ENCODE assay signal across 11 cellular contexts in the genomic region with DNA sequence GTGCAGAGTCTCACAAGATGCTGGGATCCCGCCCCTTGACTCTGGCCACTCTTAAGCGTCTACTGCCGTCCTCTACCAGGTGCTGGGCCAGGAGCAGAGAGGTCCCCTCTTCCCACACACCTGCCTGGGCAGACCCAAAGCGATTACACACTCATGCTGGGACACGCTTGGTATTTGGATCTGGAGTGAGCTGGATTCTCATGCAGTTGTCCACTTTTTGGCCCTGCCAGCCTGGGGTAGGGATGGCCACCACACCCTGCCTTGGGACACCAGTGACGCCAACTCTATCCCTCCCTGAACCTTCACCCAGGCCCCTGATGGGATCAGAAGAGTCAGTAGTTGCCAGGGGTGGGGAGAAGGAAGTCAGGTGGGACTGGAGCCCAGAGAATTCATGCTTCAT. TPM values are rescaled to one million over a fixed set of nuclear protein-coding genes. Genes with fewer than 3 reads are reported as not detected.
DNase-seq lines count a peak whose midpoint lies in the region; ATAC-seq and TF ChIP-seq lines count a peak whose summit lies in the region.
"Had no signal": no experiment of that assay in that cellular context is flagged by ENCODE, and none has a peak within 500 bp of the region (broad histone marks: within the 10 kb centered on the region; RNA-seq: fewer than 3 reads in every experiment).

No MANE protein-coding gene starts in this region.

- peak overlapping the region; percentile 58 for H3K4me3 Mint-ChIP-seq in activated CD8-positive, alpha-beta T cell treated with anti-CD3 and anti-CD28 coated beads for 36 hours

- H3K4me3 ChIP-seq in heart right ventricle (no peak overlapping the region), uterus (no peak overlapping the region)
- H3K4me3 ChIP-seq: hepatocyte, lung had no signal

- TF ChIP-seq CTCF in heart right ventricle (IDR thresholded peaks at IDR 0.05) (no peak), uterus (IDR thresholded peaks at IDR 0.05) (no peak)
- TF ChIP-seq CTCF in activated CD8-positive, alpha-beta T cell treated with anti-CD3 and anti-CD28 coated beads for 36 hours (IDR thresholded peaks at IDR 0.05): no peak

- intact Hi-C loops in heart right ventricle (cut with DNase I) (no loop called here), left ventricle myocardium superior (cut with micrococcal nuclease) (no loop called here), uterus (cut with DNase I; ENCODE audit: low total_unique reads) (no loop called here), posterior vena cava (cut with DNase I) (no loop called here)
- intact Hi-C loops in activated CD8-positive, alpha-beta T cell treated with anti-CD3 and anti-CD28 coated beads for 36 hours (cut with micrococcal nuclease): no loop called here

- peaks cover 94% of the 10 kb centered on the region for H3K4me1 Mint-ChIP-seq in activated CD8-positive, alpha-beta T cell treated with anti-CD3 and anti-CD28 coated beads for 36 hours (ENCODE audit: low read depth)

- ATAC-seq in heart right ventricle (peak in 2 of 8 donors; percentile 28 to 30), left ventricle myocardium superior (no peak), GM21576 (IDR thresholded peaks at IDR 0.05; ENCODE audit: unreplicated experiment) (no peak), HG02970 (IDR thresholded peaks at IDR 0.05; ENCODE audit: low FRiP score, unreplicated experiment) (no peak)
- ATAC-seq in activated CD8-positive, alpha-beta T cell treated with anti-CD3 and anti-CD28 coated beads for 36 hours: no peak

- H3K27me3 ChIP-seq in heart right ventricle (no peaks in the 10 kb centered on the region), layer of hippocampus (ENCODE audit: control insufficient read depth, insufficient read depth, low read length) (no peaks in the 10 kb centered on the region), uterus (no peaks in the 10 kb centered on the region)
- H3K27me3 ChIP-seq: brain microvascular endothelial cell, hepatocyte had no signal

- peak overlapping the region; percentile 99 for H3K27ac Mint-ChIP-seq in activated CD8-positive, alpha-beta T cell treated with anti-CD3 and anti-CD28 coated beads for 36 hours

- no peaks in the 10 kb centered on the region for H3K27me3 Mint-ChIP-seq in activated CD8-positive, alpha-beta T cell treated with anti-CD3 and anti-CD28 coated beads for 36 hours

- no peak for TF ChIP-seq POLR2A in uterus (IDR thresholded peaks at IDR 0.05)

- peaks cover 71% of the 10 kb centered on the region for H3K36me3 Mint-ChIP-seq in activated CD8-positive, alpha-beta T cell treated with anti-CD3 and anti-CD28 coated beads for 36 hours (ENCODE audit: low read depth)

- H3K36me3 ChIP-seq in heart right ventricle (peaks cover 0 to 27% (median 0%) of the 10 kb centered on the region in 9 donors), uterus (no peaks in the 10 kb centered on the region)
- H3K36me3 ChIP-seq: brain microvascular endothelial cell had no signal

- H3K4me1 ChIP-seq in heart right ventricle (peaks cover 10 to 96% (median 61%) of the 10 kb centered on the region in 9 donors), uterus (peaks cover 3 to 18% of the 10 kb centered on the region in 2 donors)

- H3K9me3 Mint-ChIP-seq in activated CD8-positive, alpha-beta T cell treated with anti-CD3 and anti-CD28 coated beads for 36 hours: peaks cover 14% of the 10 kb centered on the region

- H3K9me3 ChIP-seq in heart right ventricle: peaks cover 0 to 10% (median 0%) of the 10 kb centered on the region in 11 donors
- no peaks in the 10 kb centered on the region for H3K9me3 ChIP-seq in uterus

- POLR2A ChIA-PET in activated CD8-positive, alpha-beta T cell treated with anti-CD3 and anti-CD28 coated beads for 36 hours (lab: Charles Lee): interaction anchor here (0.7 to 7.0 kb wide), 5 partner anchors 10 to 33 kb away, joined by 3 to 71 read pairs (median 4); no protein-coding TSS in a partner anchor

- peak overlapping the region in 9 of 10 donors; percentile 2 to 78 (median 61) for H3K27ac ChIP-seq in heart right ventricle
- peak overlapping the region; percentile 60 for H3K27ac ChIP-seq in layer of hippocampus (ENCODE audit: low read depth, low read length)
- peak overlapping the region; percentile 98 to 99 for H3K27ac ChIP-seq in uterus
- H3K27ac ChIP-seq: brain microvascular endothelial cell, hepatocyte had no signal

- CTCF ChIA-PET in activated CD8-positive, alpha-beta T cell treated with anti-CD3 and anti-CD28 coated beads for 36 hours (lab: Charles Lee): interaction anchor here (0.7 to 7.2 kb wide), 10 partner anchors 8 to 84 kb away, joined by 3 to 34 read pairs (median 6); no protein-coding TSS in a partner anchor

- 74 to 76% methylated on average over 6 of the region's 6 CpGs for WGBS in heart right ventricle, 2 donors

- DNase-seq in heart right ventricle (no peak), left ventricle myocardium superior (no peak), uterus (no peak), posterior vena cava (ENCODE audit: low spot score) (no peak)
- DNase-seq in activated CD8-positive, alpha-beta T cell treated with anti-CD3 and anti-CD28 coated beads for 36 hours: no peak

RNA-seq across cellular contexts. Expression of a gene that starts 28.6 kb away (rescaled TPM):
- total RNA-seq in heart right ventricle (10 to 100 TPM; 12.1 to 30.5 (median 16.6) TPM), left ventricle myocardium superior (19.5 TPM), uterus (100 to 1,000 TPM in 1 of 4 donors, 10 to 100 TPM in 3; 29.7 to 117 (median 44.9) TPM), posterior vena cava (10 to 100 TPM; 22.4 to 24.4 TPM)
- 10 to 100 TPM in 1 of 2 donors, 1 to 10 TPM in 1; 4.5 to 17.0 TPM for polyA plus RNA-seq in heart right ventricle
- total RNA-seq in activated CD8-positive, alpha-beta T cell treated with anti-CD3 and anti-CD28 coated beads for 36 hours: 10 to 100 TPM; 40.8 to 42.6 TPM
